ENCODE assay signal across 26 cellular contexts in the genomic region with DNA sequence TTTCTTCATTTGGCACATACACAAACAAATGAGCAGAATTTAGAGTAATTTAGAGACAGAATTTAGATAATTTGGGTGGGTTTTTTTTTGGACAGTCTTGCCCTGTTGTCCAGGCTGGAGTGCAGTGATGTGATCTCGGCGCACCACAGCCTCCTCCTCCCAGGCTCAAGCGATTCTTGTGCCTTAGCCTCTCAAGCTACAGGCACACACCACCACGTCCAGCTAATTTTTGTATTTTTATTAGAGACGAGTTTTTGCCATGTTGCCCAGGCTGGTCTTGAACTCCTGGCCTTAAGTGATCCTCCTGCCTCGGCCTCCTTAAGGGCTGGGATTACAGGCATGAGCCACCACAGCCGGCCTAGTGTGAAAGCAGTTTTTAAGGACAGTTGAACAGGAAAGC.
"Had no signal": no experiment of that assay in that cellular context is flagged by ENCODE, and none has a peak within 500 bp of the region (broad histone marks: within the 10 kb centered on the region; RNA-seq: fewer than 3 reads in every experiment).

No MANE protein-coding gene starts in this region.

- DNase-seq: colonic mucosa; cortex of kidney; dermis blood vessel endothelial cell; dorsolateral prefrontal cortex; effector CD4-positive, alpha-beta T cell; effector CD8-positive, alpha-beta T cell; effector memory CD4-positive, alpha-beta T cell; effector memory CD8-positive, alpha-beta T cell; endodermal cell; erythroblast; esophagus squamous epithelium; foreskin keratinocyte; foreskin melanocyte; gastrocnemius medialis; glutamatergic neuron; head of caudate nucleus; heart left ventricle; heart right ventricle had no signal

- FAIRE-seq: colon, endothelial cell of umbilical vein, frontal cortex had no signal

- H3K36me3 ChIP-seq: colonic mucosa, esophagus muscularis mucosa, esophagus squamous epithelium, gastrocnemius medialis, gastroesophageal sphincter, heart left ventricle, heart right ventricle had no signal

- H3K4me1 Mint-ChIP-seq: endodermal cell had no signal

- H3K27me3 ChIP-seq: colonic mucosa, dorsolateral prefrontal cortex, esophagus muscularis mucosa, esophagus squamous epithelium, foreskin keratinocyte, gastrocnemius medialis, gastroesophageal sphincter, heart left ventricle, heart right ventricle had no signal

- H3K4me1 ChIP-seq: colonic mucosa, esophagus muscularis mucosa, esophagus squamous epithelium, foreskin keratinocyte, gastrocnemius medialis, gastroesophageal sphincter, heart left ventricle, heart right ventricle had no signal

- H3K27me3 Mint-ChIP-seq: dendritic cell treated with granulocyte-macrophage colony-stimulating factor and Interleukin-4, amounts not matched to agents 40 ng/mL and 50 ng/mL, for 4 days; effector memory CD8-positive, alpha-beta T cell had no signal

- H3K4me3 Mint-ChIP-seq: dendritic cell treated with granulocyte-macrophage colony-stimulating factor and Interleukin-4, amounts not matched to agents 40 ng/mL and 50 ng/mL, for 4 days; effector memory CD8-positive, alpha-beta T cell; endodermal cell had no signal

- H3K9me3 ChIP-seq: colonic mucosa, esophagus muscularis mucosa, esophagus squamous epithelium, gastrocnemius medialis, gastroesophageal sphincter, heart left ventricle, heart right ventricle had no signal

- ATAC-seq: effector memory CD8-positive, alpha-beta T cell; foreskin keratinocyte; gastrocnemius medialis; gastroesophageal sphincter; heart left ventricle; heart right ventricle had no signal

- H3K27ac Mint-ChIP-seq: dendritic cell treated with granulocyte-macrophage colony-stimulating factor and Interleukin-4, amounts not matched to agents 40 ng/mL and 50 ng/mL, for 4 days; effector memory CD8-positive, alpha-beta T cell had no signal

- H3K9me3 Mint-ChIP-seq: dendritic cell treated with granulocyte-macrophage colony-stimulating factor and Interleukin-4, amounts not matched to agents 40 ng/mL and 50 ng/mL, for 4 days; effector memory CD8-positive, alpha-beta T cell; endodermal cell had no signal

- H3K4me3 ChIP-seq: colonic mucosa, coronary artery, dorsolateral prefrontal cortex, esophagus muscularis mucosa, esophagus squamous epithelium, gastrocnemius medialis, gastroesophageal sphincter, heart left ventricle, heart right ventricle had no signal

- H3K27ac ChIP-seq: colonic mucosa, dorsolateral prefrontal cortex, epithelial cell of prostate, esophagus muscularis mucosa, esophagus squamous epithelium, foreskin keratinocyte, gastrocnemius medialis, gastroesophageal sphincter, heart left ventricle, heart right ventricle had no signal
